22 cellular contexts compared by ENCODE assay signal in genomic region chr16:26269663-26270062, GRCh38.
"Had no signal": no experiment of that assay in that cellular context is flagged by ENCODE, and none has a peak within 500 bp of the region (broad histone marks: within the 10 kb centered on the region; RNA-seq: fewer than 3 reads in every experiment).

No MANE protein-coding gene starts in this region.

- ATAC-seq: activated T-cell treated with anti-CD3 and anti-CD28 coated beads, Interleukin-2, amount 50 U/mL, for 72 hours; gastroesophageal sphincter; mucosa of descending colon; right cardiac atrium; stimulated activated naive B cell treated with anti-CD40 and anti-IgM and Interleukin-4, amounts not matched to agents 10 μg/mL and 1 μg/mL and 100 μg/mL, for 72 hours had no signal

- DNase-seq: activated B cell treated with CpG ODN at 0.5 μM for 24 hours; activated CD4-positive, alpha-beta T cell treated with anti-CD3 and anti-CD28 coated beads, Interleukin-2, amount 50 U/mL, for 1 hour; activated effector memory CD4-positive, alpha-beta T cell treated with anti-CD3 and anti-CD28 coated beads, Interleukin-2, amount 50 U/mL, for 16 hours; activated naive CD4-positive, alpha-beta T cell treated with anti-CD3 and anti-CD28 coated beads for 36 hours; activated T-cell treated with anti-CD3 and anti-CD28 coated beads for 4 hours; activated T-cell treated with anti-CD3 and anti-CD28 coated beads, Interleukin-2, amount 50 U/mL, for 72 hours; central memory CD4-positive, alpha-beta T cell; islet precursor cell; left ventricle myocardium inferior; mucosa of descending colon; posterior cingulate gyrus; right cardiac atrium; stimulated activated CD4-positive, alpha-beta T cell treated with anti-CD3 and anti-CD28 coated beads, Interleukin-15, amount 100 ng/mL, for 24 hours; stimulated activated CD4-positive, alpha-beta T cell treated with anti-CD3 and anti-CD28 coated beads, Interleukin-2, amount 100 ng/mL, for 24 hours; stimulated activated naive B cell treated with anti-CD40 and anti-IgM and Interleukin-4, amounts not matched to agents 10 μg/mL and 1 μg/mL and 100 μg/mL, for 72 hours; stomach; thyroid gland; upper lobe of left lung had no signal

- H3K4me1 ChIP-seq: breast epithelium, gastroesophageal sphincter, left ventricle myocardium inferior, stomach, thyroid gland, upper lobe of left lung had no signal

- H3K9me3 ChIP-seq: breast epithelium, gastroesophageal sphincter, left ventricle myocardium inferior, mucosa of descending colon, stomach, thyroid gland, upper lobe of left lung had no signal

- H3K36me3 ChIP-seq: breast epithelium, gastroesophageal sphincter, left ventricle myocardium inferior, stomach, thyroid gland, upper lobe of left lung had no signal

- H3K4me3 ChIP-seq: breast epithelium, gastroesophageal sphincter, hepatocyte, left ventricle myocardium inferior, lung, mucosa of descending colon, stomach, thyroid gland, upper lobe of left lung had no signal

- H2AFZ ChIP-seq: hepatocyte had no signal

- H3K4me2 ChIP-seq: hepatocyte had no signal

- H3K27me3 ChIP-seq: breast epithelium, gastroesophageal sphincter, hepatocyte, stomach, thyroid gland, upper lobe of left lung had no signal

- H3K79me2 ChIP-seq: hepatocyte had no signal

- H3K27ac ChIP-seq: breast epithelium, gastroesophageal sphincter, hepatocyte, left ventricle myocardium inferior, stomach, thyroid gland, upper lobe of left lung had no signal
